Comparison of ENCODE assay signal across 1 cellular context in genomic region chr19:18477042-18477760, GRCh38.
TF ChIP-seq lines count a peak whose summit lies in the region.

No MANE protein-coding gene starts in this region.

TF ChIP-seq in HepG2, 621 proteins besides CTCF, POLR2A, EP300 and RAD21:
- peak; percentile 22 for TF ChIP-seq STAG1 (CRISPR knock-in tag; IDR thresholded peaks at IDR 0.05)
- peak; percentile 51 for TF ChIP-seq PRPF4 (IDR thresholded peaks at IDR 0.05; ENCODE audit: low read depth, low read length, poor library complexity, severe bottlenecking)
- no peak for TF ChIP-seq KMT2A (CRISPR knock-in tag; IDR thresholded peaks at IDR 0.05)
- peak; percentile 97 for TF ChIP-seq ZBTB38 (CRISPR knock-in tag; IDR thresholded peaks at IDR 0.05)
- no peak for TF ChIP-seq NFKBIZ (CRISPR knock-in tag; IDR thresholded peaks at IDR 0.05)
